21 cellular contexts compared by ENCODE assay signal in genomic region chr2:241158546-241158900, GRCh38. TPM values are rescaled to one million over a fixed set of nuclear protein-coding genes. Genes with fewer than 3 reads are reported as not detected.
DNase-seq lines count a peak whose midpoint lies in the region; ATAC-seq lines count a peak whose summit lies in the region.
"Had no signal": no experiment of that assay in that cellular context is flagged by ENCODE, and none has a peak within 500 bp of the region (broad histone marks: within the 10 kb centered on the region; RNA-seq: fewer than 3 reads in every experiment).

No MANE protein-coding gene starts in this region.

- peak overlapping the region; percentile 41 for H3K27ac Mint-ChIP-seq in T-helper 17 cell
- H3K27ac Mint-ChIP-seq in dendritic cell treated with granulocyte-macrophage colony-stimulating factor and Interleukin-4, amounts not matched to agents 40 ng/mL and 50 ng/mL, for 4 days = peak overlapping the region; percentile 84
- H3K27ac Mint-ChIP-seq in stimulated activated effector memory CD8-positive, alpha-beta T cell treated with anti-CD3 and anti-CD28 coated beads, Interleukin-12 subunit alpha, Interleukin-12 subunit beta, amount 100 ng/mL, for 72 hours = peak overlapping the region; percentile 82
- H3K27ac Mint-ChIP-seq: CD4-positive, alpha-beta T cell had no signal

- no peaks in the 10 kb centered on the region for H3K9me3 ChIP-seq in T-helper 17 cell (ENCODE audit: control insufficient read depth, low read length, poor library complexity, severe bottlenecking)
- H3K9me3 ChIP-seq: BLaER1 treated with 17β-estradiol and CSF1 and Interleukin-3, amounts not matched to agents 10 nM and 100 nM; HAP-1 had no signal

- peaks cover 20% of the 10 kb centered on the region; the same call in 1 of the 2 replicates for H3K36me3 ChIP-seq in ACC112 (ENCODE audit: insufficient read depth, low read length)

- no peak overlapping the region for H3K4me3 Mint-ChIP-seq in T-helper 17 cell
- no peak overlapping the region for H3K4me3 Mint-ChIP-seq in dendritic cell treated with granulocyte-macrophage colony-stimulating factor and Interleukin-4, amounts not matched to agents 40 ng/mL and 50 ng/mL, for 4 days
- no peak overlapping the region for H3K4me3 Mint-ChIP-seq in stimulated activated effector memory CD8-positive, alpha-beta T cell treated with anti-CD3 and anti-CD28 coated beads, Interleukin-12 subunit alpha, Interleukin-12 subunit beta, amount 100 ng/mL, for 72 hours
- H3K4me3 Mint-ChIP-seq: CD4-positive, alpha-beta T cell had no signal

- H3K9me3 Mint-ChIP-seq in dendritic cell treated with granulocyte-macrophage colony-stimulating factor and Interleukin-4, amounts not matched to agents 40 ng/mL and 50 ng/mL, for 4 days = no peaks in the 10 kb centered on the region
- H3K9me3 Mint-ChIP-seq in stimulated activated effector memory CD8-positive, alpha-beta T cell treated with anti-CD3 and anti-CD28 coated beads, Interleukin-12 subunit alpha, Interleukin-12 subunit beta, amount 100 ng/mL, for 72 hours = no peaks in the 10 kb centered on the region
- H3K9me3 Mint-ChIP-seq: CD4-positive, alpha-beta T cell had no signal

- no peaks in the 10 kb centered on the region for H3K27me3 Mint-ChIP-seq in T-helper 17 cell
- H3K27me3 Mint-ChIP-seq in dendritic cell treated with granulocyte-macrophage colony-stimulating factor and Interleukin-4, amounts not matched to agents 40 ng/mL and 50 ng/mL, for 4 days = no peaks in the 10 kb centered on the region
- H3K27me3 Mint-ChIP-seq: CD4-positive, alpha-beta T cell had no signal

- H3K79me2 ChIP-seq in ACC112 (ENCODE audit: control insufficient read depth, insufficient read depth, low read length, unreplicated experiment) = no peaks in the 10 kb centered on the region

- no peaks in the 10 kb centered on the region for H3K36me3 Mint-ChIP-seq in T-helper 17 cell (ENCODE audit: low read depth)
- peaks cover 75% of the 10 kb centered on the region for H3K36me3 Mint-ChIP-seq in dendritic cell treated with granulocyte-macrophage colony-stimulating factor and Interleukin-4, amounts not matched to agents 40 ng/mL and 50 ng/mL, for 4 days (ENCODE audit: low read depth)
- peaks cover 69% of the 10 kb centered on the region for H3K36me3 Mint-ChIP-seq in stimulated activated effector memory CD8-positive, alpha-beta T cell treated with anti-CD3 and anti-CD28 coated beads, Interleukin-12 subunit alpha, Interleukin-12 subunit beta, amount 100 ng/mL, for 72 hours

- no peak overlapping the region for H2AFZ ChIP-seq in ACC112 (ENCODE audit: low read length, unreplicated experiment)
- H2AFZ ChIP-seq: GM23248, PC-9 had no signal

- DNase-seq in T-helper 17 cell = no peak
- no peak for DNase-seq in stimulated activated effector memory CD8-positive, alpha-beta T cell treated with anti-CD3 and anti-CD28 coated beads, Interleukin-12 subunit alpha, Interleukin-12 subunit beta, amount 100 ng/mL, for 72 hours (ENCODE audit: low spot score in 2 of 2)
- DNase-seq in GM03348 (ENCODE audit: low spot score) = no peak
- DNase-seq: AML-193; CD4-positive, alpha-beta T cell; NCI-H1048; NCI-H1417 treated with DMSO at 0.1 percent for 48 hours; NCI-H1694 treated with DMSO at 0.1 percent for 48 hours; NCI-H2081; NCI-H2227 treated with DMSO at 0.1 percent for 48 hours; NCI-H526 treated with DMSO at 0.1 percent for 48 hours had no signal

- H3K27me3 ChIP-seq in ACC112 (ENCODE audit: insufficient read depth, low read length) = no peaks in the 10 kb centered on the region
- H3K27me3 ChIP-seq: BLaER1 treated with 17β-estradiol and CSF1 and Interleukin-3, amounts not matched to agents 10 nM and 100 nM had no signal

- peaks cover 2% of the 10 kb centered on the region for H3K4me1 Mint-ChIP-seq in T-helper 17 cell
- peaks cover 53% of the 10 kb centered on the region for H3K4me1 Mint-ChIP-seq in dendritic cell treated with granulocyte-macrophage colony-stimulating factor and Interleukin-4, amounts not matched to agents 40 ng/mL and 50 ng/mL, for 4 days (ENCODE audit: low read depth)
- H3K4me1 Mint-ChIP-seq in stimulated activated effector memory CD8-positive, alpha-beta T cell treated with anti-CD3 and anti-CD28 coated beads, Interleukin-12 subunit alpha, Interleukin-12 subunit beta, amount 100 ng/mL, for 72 hours = peaks cover 6% of the 10 kb centered on the region

- ATAC-seq in T-helper 17 cell (no peak), GM21737 (IDR thresholded peaks at IDR 0.05; ENCODE audit: unreplicated experiment) (no peak), HG03469 (IDR thresholded peaks at IDR 0.05; ENCODE audit: unreplicated experiment) (no peak)
- no peak for ATAC-seq in stimulated activated effector memory CD8-positive, alpha-beta T cell treated with anti-CD3 and anti-CD28 coated beads, Interleukin-12 subunit alpha, Interleukin-12 subunit beta, amount 100 ng/mL, for 72 hours
- ATAC-seq: Right ventricle myocardium inferior had no signal

- peak overlapping the region; percentile 63; the same call in 1 of the 2 replicates for H3K27ac ChIP-seq in ACC112 (ENCODE audit: low read depth, low read length)
- H3K27ac ChIP-seq: BLaER1 treated with 17β-estradiol and CSF1 and Interleukin-3, amounts not matched to agents 10 nM and 100 nM; GM23248; HL-60; PC-9 had no signal

- H3K4me1 ChIP-seq in ACC112 (ENCODE audit: control insufficient read depth, insufficient read depth, low read length, unreplicated experiment) = peaks cover 65% of the 10 kb centered on the region
- H3K4me1 ChIP-seq: HAP-1 had no signal

- H3K4me3 ChIP-seq in ACC112 (ENCODE audit: low read depth, low read length) = no peak overlapping the region
- H3K4me3 ChIP-seq: BLaER1 treated with 17β-estradiol and CSF1 and Interleukin-3, amounts not matched to agents 10 nM and 100 nM; GM23248; HAP-1; PC-9 had no signal

- intact Hi-C loops in dendritic cell treated with granulocyte-macrophage colony-stimulating factor and Interleukin-4, amounts not matched to agents 40 ng/mL and 50 ng/mL, for 4 days (cut with micrococcal nuclease) = no loop called here

RNA-seq across cellular contexts. Expression of gene PPP1R7, which starts 8.3 kb away (rescaled TPM):
- total RNA-seq in T-helper 17 cell = 10 to 100 TPM; 40.0 to 54.8 TPM

RNA-seq across cellular contexts. Expression of gene PASK, which starts 9.3 kb away (rescaled TPM):
- 100 to 1,000 TPM; 108 to 163 TPM for total RNA-seq in T-helper 17 cell

RNA-seq across cellular contexts. Expression of gene ANO7, which starts 30.0 kb away (rescaled TPM):
- under 1 TPM; 0.16 to 0.20 TPM for total RNA-seq in T-helper 17 cell

RNA-seq across cellular contexts. Expression of gene MTERF4, which starts 56.4 kb away (rescaled TPM):
- 10 to 100 TPM; 66.7 to 82.9 TPM for total RNA-seq in T-helper 17 cell
